Comparison of ENCODE assay signal across 2 cellular contexts in the genomic region with DNA sequence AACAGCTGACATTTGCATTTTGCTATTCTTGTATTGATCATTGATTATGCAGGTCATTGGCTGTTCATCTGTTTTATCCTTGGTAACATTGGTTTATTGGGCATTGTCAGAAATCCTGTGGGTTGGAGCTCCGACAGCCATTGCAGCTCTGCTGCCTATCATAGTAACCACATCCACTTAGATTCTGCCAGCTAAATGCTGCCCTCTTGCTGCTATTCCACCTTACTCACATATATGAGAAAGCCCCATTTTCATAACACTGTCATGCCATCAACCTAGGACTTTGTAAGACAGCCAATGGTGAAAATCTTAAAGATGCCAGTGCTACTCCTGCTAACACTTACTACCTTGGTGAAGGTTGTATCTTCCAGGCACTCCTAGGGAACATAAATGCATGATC.
TF ChIP-seq lines count a peak whose summit lies in the region.

No MANE protein-coding gene starts in this region.

TF ChIP-seq in GM23338, 12 proteins besides CTCF, POLR2A, EP300 and RAD21 (continued from another document):
- TF ChIP-seq, protein P1, sequence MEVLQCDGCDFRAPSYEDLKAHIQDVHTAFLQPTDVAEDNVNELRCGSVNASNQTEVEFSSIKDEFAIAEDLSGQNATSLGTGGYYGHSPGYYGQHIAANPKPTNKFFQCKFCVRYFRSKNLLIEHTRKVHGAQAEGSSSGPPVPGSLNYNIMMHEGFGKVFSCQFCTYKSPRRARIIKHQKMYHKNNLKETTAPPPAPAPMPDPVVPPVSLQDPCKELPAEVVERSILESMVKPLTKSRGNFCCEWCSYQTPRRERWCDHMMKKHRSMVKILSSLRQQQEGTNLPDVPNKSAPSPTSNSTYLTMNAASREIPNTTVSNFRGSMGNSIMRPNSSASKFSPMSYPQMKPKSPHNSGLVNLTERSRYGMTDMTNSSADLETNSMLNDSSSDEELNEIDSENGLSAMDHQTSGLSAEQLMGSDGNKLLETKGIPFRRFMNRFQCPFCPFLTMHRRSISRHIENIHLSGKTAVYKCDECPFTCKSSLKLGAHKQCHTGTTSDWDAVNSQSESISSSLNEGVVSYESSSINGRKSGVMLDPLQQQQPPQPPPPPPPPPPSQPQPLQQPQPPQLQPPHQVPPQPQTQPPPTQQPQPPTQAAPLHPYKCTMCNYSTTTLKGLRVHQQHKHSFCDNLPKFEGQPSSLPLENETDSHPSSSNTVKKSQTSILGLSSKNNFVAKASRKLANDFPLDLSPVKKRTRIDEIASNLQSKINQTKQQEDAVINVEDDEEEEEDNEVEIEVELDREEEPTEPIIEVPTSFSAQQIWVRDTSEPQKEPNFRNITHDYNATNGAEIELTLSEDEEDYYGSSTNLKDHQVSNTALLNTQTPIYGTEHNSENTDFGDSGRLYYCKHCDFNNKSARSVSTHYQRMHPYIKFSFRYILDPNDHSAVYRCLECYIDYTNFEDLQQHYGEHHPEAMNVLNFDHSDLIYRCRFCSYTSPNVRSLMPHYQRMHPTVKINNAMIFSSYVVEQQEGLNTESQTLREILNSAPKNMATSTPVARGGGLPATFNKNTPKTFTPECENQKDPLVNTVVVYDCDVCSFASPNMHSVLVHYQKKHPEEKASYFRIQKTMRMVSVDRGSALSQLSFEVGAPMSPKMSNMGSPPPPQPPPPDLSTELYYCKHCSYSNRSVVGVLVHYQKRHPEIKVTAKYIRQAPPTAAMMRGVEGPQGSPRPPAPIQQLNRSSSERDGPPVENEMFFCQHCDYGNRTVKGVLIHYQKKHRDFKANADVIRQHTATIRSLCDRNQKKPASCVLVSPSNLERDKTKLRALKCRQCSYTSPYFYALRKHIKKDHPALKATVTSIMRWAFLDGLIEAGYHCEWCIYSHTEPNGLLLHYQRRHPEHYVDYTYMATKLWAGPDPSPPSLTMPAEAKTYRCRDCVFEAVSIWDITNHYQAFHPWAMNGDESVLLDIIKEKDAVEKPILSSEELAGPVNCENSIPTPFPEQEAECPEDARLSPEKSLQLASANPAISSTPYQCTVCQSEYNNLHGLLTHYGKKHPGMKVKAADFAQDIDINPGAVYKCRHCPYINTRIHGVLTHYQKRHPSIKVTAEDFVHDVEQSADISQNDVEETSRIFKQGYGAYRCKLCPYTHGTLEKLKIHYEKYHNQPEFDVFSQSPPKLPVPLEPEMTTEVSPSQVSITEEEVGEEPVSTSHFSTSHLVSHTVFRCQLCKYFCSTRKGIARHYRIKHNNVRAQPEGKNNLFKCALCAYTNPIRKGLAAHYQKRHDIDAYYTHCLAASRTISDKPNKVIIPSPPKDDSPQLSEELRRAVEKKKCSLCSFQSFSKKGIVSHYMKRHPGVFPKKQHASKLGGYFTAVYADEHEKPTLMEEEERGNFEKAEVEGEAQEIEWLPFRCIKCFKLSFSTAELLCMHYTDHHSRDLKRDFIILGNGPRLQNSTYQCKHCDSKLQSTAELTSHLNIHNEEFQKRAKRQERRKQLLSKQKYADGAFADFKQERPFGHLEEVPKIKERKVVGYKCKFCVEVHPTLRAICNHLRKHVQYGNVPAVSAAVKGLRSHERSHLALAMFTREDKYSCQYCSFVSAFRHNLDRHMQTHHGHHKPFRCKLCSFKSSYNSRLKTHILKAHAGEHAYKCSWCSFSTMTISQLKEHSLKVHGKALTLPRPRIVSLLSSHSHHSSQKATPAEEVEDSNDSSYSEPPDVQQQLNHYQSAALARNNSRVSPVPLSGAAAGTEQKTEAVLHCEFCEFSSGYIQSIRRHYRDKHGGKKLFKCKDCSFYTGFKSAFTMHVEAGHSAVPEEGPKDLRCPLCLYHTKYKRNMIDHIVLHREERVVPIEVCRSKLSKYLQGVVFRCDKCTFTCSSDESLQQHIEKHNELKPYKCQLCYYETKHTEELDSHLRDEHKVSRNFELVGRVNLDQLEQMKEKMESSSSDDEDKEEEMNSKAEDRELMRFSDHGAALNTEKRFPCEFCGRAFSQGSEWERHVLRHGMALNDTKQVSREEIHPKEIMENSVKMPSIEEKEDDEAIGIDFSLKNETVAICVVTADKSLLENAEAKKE (CRISPR knock-in tag; IDR thresholded peaks at IDR 0.05), result no peak
- TF ChIP-seq ZNF114 (CRISPR knock-in tag; IDR thresholded peaks at IDR 0.05) (no peak), NANOG (IDR thresholded peaks at IDR 0.05; ENCODE audit: borderline replicate concordance) (no peak), STAT1 (IDR thresholded peaks at IDR 0.05; ENCODE audit: unreplicated experiment) (no peak), CREB1 (CRISPR knock-in tag; IDR thresholded peaks at IDR 0.05; ENCODE audit: low read depth) (no peak), EZH2phosphoT487 (IDR thresholded peaks at IDR 0.05; ENCODE audit: unreplicated experiment) (no peak)
- TF ChIP-seq, protein P2, sequence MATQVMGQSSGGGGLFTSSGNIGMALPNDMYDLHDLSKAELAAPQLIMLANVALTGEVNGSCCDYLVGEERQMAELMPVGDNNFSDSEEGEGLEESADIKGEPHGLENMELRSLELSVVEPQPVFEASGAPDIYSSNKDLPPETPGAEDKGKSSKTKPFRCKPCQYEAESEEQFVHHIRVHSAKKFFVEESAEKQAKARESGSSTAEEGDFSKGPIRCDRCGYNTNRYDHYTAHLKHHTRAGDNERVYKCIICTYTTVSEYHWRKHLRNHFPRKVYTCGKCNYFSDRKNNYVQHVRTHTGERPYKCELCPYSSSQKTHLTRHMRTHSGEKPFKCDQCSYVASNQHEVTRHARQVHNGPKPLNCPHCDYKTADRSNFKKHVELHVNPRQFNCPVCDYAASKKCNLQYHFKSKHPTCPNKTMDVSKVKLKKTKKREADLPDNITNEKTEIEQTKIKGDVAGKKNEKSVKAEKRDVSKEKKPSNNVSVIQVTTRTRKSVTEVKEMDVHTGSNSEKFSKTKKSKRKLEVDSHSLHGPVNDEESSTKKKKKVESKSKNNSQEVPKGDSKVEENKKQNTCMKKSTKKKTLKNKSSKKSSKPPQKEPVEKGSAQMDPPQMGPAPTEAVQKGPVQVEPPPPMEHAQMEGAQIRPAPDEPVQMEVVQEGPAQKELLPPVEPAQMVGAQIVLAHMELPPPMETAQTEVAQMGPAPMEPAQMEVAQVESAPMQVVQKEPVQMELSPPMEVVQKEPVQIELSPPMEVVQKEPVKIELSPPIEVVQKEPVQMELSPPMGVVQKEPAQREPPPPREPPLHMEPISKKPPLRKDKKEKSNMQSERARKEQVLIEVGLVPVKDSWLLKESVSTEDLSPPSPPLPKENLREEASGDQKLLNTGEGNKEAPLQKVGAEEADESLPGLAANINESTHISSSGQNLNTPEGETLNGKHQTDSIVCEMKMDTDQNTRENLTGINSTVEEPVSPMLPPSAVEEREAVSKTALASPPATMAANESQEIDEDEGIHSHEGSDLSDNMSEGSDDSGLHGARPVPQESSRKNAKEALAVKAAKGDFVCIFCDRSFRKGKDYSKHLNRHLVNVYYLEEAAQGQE (IDR thresholded peaks at IDR 0.05; ENCODE audit: unreplicated experiment), result no peak

TF ChIP-seq in SK-N-SH treated with all-trans-retinoic acid at 6 μM for 48 hours, 23 proteins besides CTCF, POLR2A, EP300 and RAD21 (continued from another document):
- no peak for TF ChIP-seq ARNTL (CRISPR knock-in tag; IDR thresholded peaks at IDR 0.05; ENCODE audit: borderline replicate concordance, low read depth)
- TF ChIP-seq OSR1 (CRISPR knock-in tag; IDR thresholded peaks at IDR 0.05), result no peak
